In the genomic region with DNA sequence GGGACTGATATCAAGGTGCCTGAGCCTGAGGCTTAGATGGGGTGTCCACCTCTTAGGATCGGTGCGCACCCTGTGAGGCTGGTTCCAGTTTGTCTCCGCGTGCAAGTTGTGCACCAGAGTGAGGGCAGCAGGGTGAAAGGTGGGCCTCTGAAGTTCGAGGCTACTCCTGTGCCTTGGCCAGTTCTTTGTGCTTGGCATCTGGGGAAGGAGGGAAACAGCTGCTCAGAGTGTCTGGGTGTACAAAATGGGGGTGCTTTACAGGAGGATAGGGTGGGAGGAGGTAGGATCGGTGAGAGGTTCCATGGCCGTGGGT, we compare ENCODE assay signal across 1 cellular context.
TF ChIP-seq lines count a peak whose summit lies in the region.

No MANE protein-coding gene starts in this region.

TF ChIP-seq in HepG2, 621 proteins besides CTCF, POLR2A, EP300 and RAD21 (continues in another document):
- TF ChIP-seq, protein P1, sequence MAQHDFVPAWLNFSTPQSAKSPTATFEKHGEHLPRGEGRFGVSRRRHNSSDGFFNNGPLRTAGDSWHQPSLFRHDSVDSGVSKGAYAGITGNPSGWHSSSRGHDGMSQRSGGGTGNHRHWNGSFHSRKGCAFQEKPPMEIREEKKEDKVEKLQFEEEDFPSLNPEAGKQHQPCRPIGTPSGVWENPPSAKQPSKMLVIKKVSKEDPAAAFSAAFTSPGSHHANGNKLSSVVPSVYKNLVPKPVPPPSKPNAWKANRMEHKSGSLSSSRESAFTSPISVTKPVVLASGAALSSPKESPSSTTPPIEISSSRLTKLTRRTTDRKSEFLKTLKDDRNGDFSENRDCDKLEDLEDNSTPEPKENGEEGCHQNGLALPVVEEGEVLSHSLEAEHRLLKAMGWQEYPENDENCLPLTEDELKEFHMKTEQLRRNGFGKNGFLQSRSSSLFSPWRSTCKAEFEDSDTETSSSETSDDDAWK (CRISPR knock-in tag; IDR thresholded peaks at IDR 0.05) = no peak
- no peak for TF ChIP-seq ZNF530 (CRISPR knock-in tag; IDR thresholded peaks at IDR 0.05; ENCODE audit: low read depth)
- TF ChIP-seq PLRG1 (conservative IDR thresholded peaks at IDR 0.05) = no peak
- no peak for TF ChIP-seq ZNF773 (CRISPR knock-in tag; IDR thresholded peaks at IDR 0.05; ENCODE audit: borderline replicate concordance)
- no peak for TF ChIP-seq CBX5 (CRISPR knock-in tag; IDR thresholded peaks at IDR 0.05; ENCODE audit: borderline replicate concordance)
- TF ChIP-seq ZBTB39 (CRISPR knock-in tag; IDR thresholded peaks at IDR 0.05) = no peak
- TF ChIP-seq FOXP1 (IDR thresholded peaks at IDR 0.05) = no peak
- no peak for TF ChIP-seq FOXP1 (CRISPR knock-in tag; IDR thresholded peaks at IDR 0.05)
- no peak for TF ChIP-seq ZBTB38 (CRISPR knock-in tag; IDR thresholded peaks at IDR 0.05)
- 0 out of 2 replicates have a peak, but pooled peaks have one; percentile 41 for TF ChIP-seq LBX2 (CRISPR knock-in tag; IDR thresholded peaks at IDR 0.05; ENCODE audit: borderline replicate concordance)
- TF ChIP-seq ZBTB26 (CRISPR knock-in tag; IDR thresholded peaks at IDR 0.05; ENCODE audit: borderline replicate concordance) = no peak
- TF ChIP-seq, protein P2, sequence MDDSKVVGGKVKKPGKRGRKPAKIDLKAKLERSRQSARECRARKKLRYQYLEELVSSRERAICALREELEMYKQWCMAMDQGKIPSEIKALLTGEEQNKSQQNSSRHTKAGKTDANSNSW (CRISPR knock-in tag; IDR thresholded peaks at IDR 0.05; ENCODE audit: borderline replicate concordance) = no peak
- no peak; the same call in 1 of the 2 replicates for TF ChIP-seq RNF2 (conservative IDR thresholded peaks at IDR 0.05; ENCODE audit: low read depth)
- no peak for TF ChIP-seq YEATS2 (CRISPR knock-in tag; IDR thresholded peaks at IDR 0.05; ENCODE audit: borderline replicate concordance)
- TF ChIP-seq TRIM24 (CRISPR knock-in tag; IDR thresholded peaks at IDR 0.05) = no peak
- TF ChIP-seq ZNF788 (CRISPR knock-in tag; IDR thresholded peaks at IDR 0.05; ENCODE audit: borderline replicate concordance) = no peak
- no peak for TF ChIP-seq PRPF4 (IDR thresholded peaks at IDR 0.05; ENCODE audit: low read depth, low read length, poor library complexity, severe bottlenecking)
- TF ChIP-seq, protein P3, sequence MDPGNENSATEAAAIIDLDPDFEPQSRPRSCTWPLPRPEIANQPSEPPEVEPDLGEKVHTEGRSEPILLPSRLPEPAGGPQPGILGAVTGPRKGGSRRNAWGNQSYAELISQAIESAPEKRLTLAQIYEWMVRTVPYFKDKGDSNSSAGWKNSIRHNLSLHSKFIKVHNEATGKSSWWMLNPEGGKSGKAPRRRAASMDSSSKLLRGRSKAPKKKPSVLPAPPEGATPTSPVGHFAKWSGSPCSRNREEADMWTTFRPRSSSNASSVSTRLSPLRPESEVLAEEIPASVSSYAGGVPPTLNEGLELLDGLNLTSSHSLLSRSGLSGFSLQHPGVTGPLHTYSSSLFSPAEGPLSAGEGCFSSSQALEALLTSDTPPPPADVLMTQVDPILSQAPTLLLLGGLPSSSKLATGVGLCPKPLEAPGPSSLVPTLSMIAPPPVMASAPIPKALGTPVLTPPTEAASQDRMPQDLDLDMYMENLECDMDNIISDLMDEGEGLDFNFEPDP (CRISPR knock-in tag; conservative IDR thresholded peaks at IDR 0.05) = no peak
- TF ChIP-seq HMG20B (CRISPR knock-in tag; conservative IDR thresholded peaks at IDR 0.05) = no peak
- TF ChIP-seq BCLAF1 (IDR thresholded peaks at IDR 0.05) = no peak
- no peak for TF ChIP-seq FLYWCH1 (CRISPR knock-in tag; IDR thresholded peaks at IDR 0.05)
- no peak for TF ChIP-seq ZNF431 (CRISPR knock-in tag; IDR thresholded peaks at IDR 0.05; ENCODE audit: borderline replicate concordance, low read depth)
- TF ChIP-seq ZSCAN29 (CRISPR knock-in tag; conservative IDR thresholded peaks at IDR 0.05) = no peak
- 0 out of 2 replicates have a peak, but pooled peaks have one; percentile 46 for TF ChIP-seq ZBTB1 (CRISPR knock-in tag; IDR thresholded peaks at IDR 0.05; ENCODE audit: borderline replicate concordance)
- TF ChIP-seq, protein P4, sequence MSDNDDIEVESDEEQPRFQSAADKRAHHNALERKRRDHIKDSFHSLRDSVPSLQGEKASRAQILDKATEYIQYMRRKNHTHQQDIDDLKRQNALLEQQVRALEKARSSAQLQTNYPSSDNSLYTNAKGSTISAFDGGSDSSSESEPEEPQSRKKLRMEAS (IDR thresholded peaks at IDR 0.05) = peak; percentile 81
- no peak for TF ChIP-seq HNF4G (IDR thresholded peaks at IDR 0.05; ENCODE audit: borderline replicate concordance, low read depth, low read length)
- TF ChIP-seq HNF4G (CRISPR knock-in tag; IDR thresholded peaks at IDR 0.05; ENCODE audit: borderline replicate concordance, low read depth) = no peak
- TF ChIP-seq ZNF687 (CRISPR knock-in tag; IDR thresholded peaks at IDR 0.05) = peak; percentile 47
- TF ChIP-seq THAP7 (CRISPR knock-in tag; IDR thresholded peaks at IDR 0.05) = 0 out of 2 replicates have a peak, but pooled peaks have one; percentile 11
- TF ChIP-seq ARNT (IDR thresholded peaks at IDR 0.05) = no peak
- TF ChIP-seq ZZZ3 (CRISPR knock-in tag; IDR thresholded peaks at IDR 0.05; ENCODE audit: borderline replicate concordance) = no peak
- TF ChIP-seq MAFG (CRISPR knock-in tag; IDR thresholded peaks at IDR 0.05) = no peak
- no peak for TF ChIP-seq ZNF383 (CRISPR knock-in tag; IDR thresholded peaks at IDR 0.05; ENCODE audit: borderline replicate concordance)
- no peak for TF ChIP-seq ZNF879 (CRISPR knock-in tag; IDR thresholded peaks at IDR 0.05)
- 0 out of 2 replicates have a peak, but pooled peaks have one; percentile 1 for TF ChIP-seq NFE2L1 (CRISPR knock-in tag; IDR thresholded peaks at IDR 0.05; ENCODE audit: borderline replicate concordance)
- no peak for TF ChIP-seq SKI (IDR thresholded peaks at IDR 0.05; ENCODE audit: partially characterized antibody)
- TF ChIP-seq, protein P5, sequence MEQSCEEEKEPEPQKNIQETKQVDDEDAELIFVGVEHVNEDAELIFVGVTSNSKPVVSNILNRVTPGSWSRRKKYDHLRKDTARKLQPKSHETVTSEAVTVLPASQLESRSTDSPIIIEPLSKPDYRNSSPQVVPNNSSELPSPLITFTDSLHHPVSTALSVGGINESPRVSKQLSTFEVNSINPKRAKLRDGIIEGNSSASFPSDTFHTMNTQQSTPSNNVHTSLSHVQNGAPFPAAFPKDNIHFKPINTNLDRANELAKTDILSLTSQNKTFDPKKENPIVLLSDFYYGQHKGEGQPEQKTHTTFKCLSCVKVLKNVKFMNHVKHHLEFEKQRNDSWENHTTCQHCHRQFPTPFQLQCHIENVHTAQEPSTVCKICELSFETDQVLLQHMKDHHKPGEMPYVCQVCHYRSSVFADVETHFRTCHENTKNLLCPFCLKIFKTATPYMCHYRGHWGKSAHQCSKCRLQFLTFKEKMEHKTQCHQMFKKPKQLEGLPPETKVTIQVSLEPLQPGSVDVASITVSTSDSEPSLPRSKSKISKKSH (CRISPR knock-in tag; IDR thresholded peaks at IDR 0.05; ENCODE audit: borderline replicate concordance) = 0 out of 2 replicates have a peak, but pooled peaks have one; percentile 32
- TF ChIP-seq ZNF10 (CRISPR knock-in tag; IDR thresholded peaks at IDR 0.05; ENCODE audit: borderline replicate concordance, low read depth) = no peak
- TF ChIP-seq, protein P6, sequence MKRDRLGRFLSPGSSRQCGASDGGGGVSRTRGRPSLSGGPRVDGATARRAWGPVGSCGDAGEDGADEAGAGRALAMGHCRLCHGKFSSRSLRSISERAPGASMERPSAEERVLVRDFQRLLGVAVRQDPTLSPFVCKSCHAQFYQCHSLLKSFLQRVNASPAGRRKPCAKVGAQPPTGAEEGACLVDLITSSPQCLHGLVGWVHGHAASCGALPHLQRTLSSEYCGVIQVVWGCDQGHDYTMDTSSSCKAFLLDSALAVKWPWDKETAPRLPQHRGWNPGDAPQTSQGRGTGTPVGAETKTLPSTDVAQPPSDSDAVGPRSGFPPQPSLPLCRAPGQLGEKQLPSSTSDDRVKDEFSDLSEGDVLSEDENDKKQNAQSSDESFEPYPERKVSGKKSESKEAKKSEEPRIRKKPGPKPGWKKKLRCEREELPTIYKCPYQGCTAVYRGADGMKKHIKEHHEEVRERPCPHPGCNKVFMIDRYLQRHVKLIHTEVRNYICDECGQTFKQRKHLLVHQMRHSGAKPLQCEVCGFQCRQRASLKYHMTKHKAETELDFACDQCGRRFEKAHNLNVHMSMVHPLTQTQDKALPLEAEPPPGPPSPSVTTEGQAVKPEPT (CRISPR knock-in tag; IDR thresholded peaks at IDR 0.05; ENCODE audit: low read depth) = no peak
- TF ChIP-seq ZNF564 (CRISPR knock-in tag; IDR thresholded peaks at IDR 0.05) = no peak
- TF ChIP-seq ASH2L (IDR thresholded peaks at IDR 0.05; ENCODE audit: insufficient read length, low read depth, low read length) = no peak
- TF ChIP-seq ZNF569 (CRISPR knock-in tag; IDR thresholded peaks at IDR 0.05; ENCODE audit: borderline replicate concordance) = no peak
- no peak for TF ChIP-seq ATF7 (IDR thresholded peaks at IDR 0.05)
- TF ChIP-seq ATF7 (CRISPR knock-in tag; IDR thresholded peaks at IDR 0.05) = peak; percentile 37; the same call in 1 of the 2 replicates
